1 cellular context compared by ENCODE assay signal in genomic region chr17:80744725-80745124, GRCh38.
TF ChIP-seq lines count a peak whose summit lies in the region.

No MANE protein-coding gene starts in this region.

TF ChIP-seq in H1, 55 proteins besides CTCF, POLR2A, EP300 and RAD21:
- TF ChIP-seq BRCA1 (IDR thresholded peaks at IDR 0.05; ENCODE audit: low read depth, low read length): peak; percentile 39; the same call in 1 of the 2 replicates
TF ChIP-seq in H1: peak in this region for 1; not testable (repeated sequence) for 54.
